Comparison of ENCODE assay signal across 8 cellular contexts in the genomic region with DNA sequence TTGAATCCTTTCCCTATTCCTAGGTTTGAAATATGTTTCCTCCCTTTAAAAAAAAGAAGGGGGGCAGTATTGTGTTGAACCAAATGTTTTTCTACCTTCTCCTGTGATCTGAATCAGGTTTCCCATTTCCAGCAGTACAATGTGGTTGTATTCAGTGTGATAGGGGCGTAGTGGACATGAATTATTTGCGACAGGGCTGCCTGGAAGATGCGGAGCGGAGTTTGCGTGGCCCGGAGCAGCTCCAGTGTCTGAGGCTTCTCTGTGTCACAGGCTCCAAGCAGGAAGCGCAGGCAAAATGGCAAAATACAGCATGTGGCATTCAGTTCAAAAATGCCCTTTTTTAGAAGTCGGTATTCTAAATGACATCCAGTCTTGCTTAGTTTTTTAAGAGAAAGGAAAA.
DNase-seq lines count a peak whose midpoint lies in the region; ATAC-seq and TF ChIP-seq lines count a peak whose summit lies in the region.

No MANE protein-coding gene starts in this region.

- DNase-seq in GM13977 (ENCODE audit: low spot score), result peak; percentile 68
- DNase-seq in NCI-H748 (lab: John Stamatoyannopoulos, UW; ENCODE audit: unreplicated experiment), result peak; percentile 70
- peak; percentile 83 for DNase-seq in activated CD4-positive, alpha-beta memory T cell treated with anti-CD3 and anti-CD28 coated beads, Interleukin-2, amount 10 ng/mL, durations not matched to agents 7 days and 5 days
- DNase-seq in effector CD8-positive, alpha-beta T cell (lab: John Stamatoyannopoulos, UW), result peak; percentile 24
- peak; percentile 94 to 97 for DNase-seq in lung microvascular endothelial cell (ENCODE audit: low read depth in 2 of 2)
- DNase-seq in stimulated activated CD4-positive, alpha-beta T cell treated with anti-CD3 and anti-CD28 coated beads, Interleukin-4, amount 100 ng/mL, for 48 hours (ENCODE audit: low read depth in 2 of 2), result peak; percentile 63 to 65
- no peak for DNase-seq in GM19240 (ENCODE audit: insufficient read length, low spot score)

- in situ Hi-C loops in GM13977 (cut with MboI; ENCODE audit: low pct_unique_long_range_greater_than_20kb, low sequenced_read_pairs, unreplicated experiment), result no loop called here

- peak overlapping the region; percentile 92 for H3K27ac Mint-ChIP-seq in activated CD4-positive, alpha-beta memory T cell treated with anti-CD3 and anti-CD28 coated beads, Interleukin-2, amount 10 ng/mL, durations not matched to agents 7 days and 5 days

- no peaks in the 10 kb centered on the region for H3K27me3 Mint-ChIP-seq in activated CD4-positive, alpha-beta memory T cell treated with anti-CD3 and anti-CD28 coated beads, Interleukin-2, amount 10 ng/mL, durations not matched to agents 7 days and 5 days

- H3K36me3 Mint-ChIP-seq in activated CD4-positive, alpha-beta memory T cell treated with anti-CD3 and anti-CD28 coated beads, Interleukin-2, amount 10 ng/mL, durations not matched to agents 7 days and 5 days (ENCODE audit: low read depth), result no peaks in the 10 kb centered on the region

- peak overlapping the region; percentile 95 for H3K4me3 Mint-ChIP-seq in activated CD4-positive, alpha-beta memory T cell treated with anti-CD3 and anti-CD28 coated beads, Interleukin-2, amount 10 ng/mL, durations not matched to agents 7 days and 5 days

- CTCF ChIA-PET in activated CD4-positive, alpha-beta memory T cell treated with anti-CD3 and anti-CD28 coated beads, Interleukin-2, amount 10 ng/mL, durations not matched to agents 7 days and 5 days (lab: Charles Lee), result no interaction called here

- POLR2A ChIA-PET in activated CD4-positive, alpha-beta memory T cell treated with anti-CD3 and anti-CD28 coated beads, Interleukin-2, amount 10 ng/mL, durations not matched to agents 7 days and 5 days (lab: Charles Lee), result no interaction called here

- no peak for TF ChIP-seq CTCF in GM13977 (IDR thresholded peaks at IDR 0.05; ENCODE audit: extremely low read depth, insufficient read depth, missing control alignments)

- ATAC-seq in HG03521 (IDR thresholded peaks at IDR 0.05; ENCODE audit: unreplicated experiment), result peak; percentile 31

- no peaks in the 10 kb centered on the region for H3K9me3 Mint-ChIP-seq in activated CD4-positive, alpha-beta memory T cell treated with anti-CD3 and anti-CD28 coated beads, Interleukin-2, amount 10 ng/mL, durations not matched to agents 7 days and 5 days

- peaks cover 43% of the 10 kb centered on the region for H3K4me1 Mint-ChIP-seq in activated CD4-positive, alpha-beta memory T cell treated with anti-CD3 and anti-CD28 coated beads, Interleukin-2, amount 10 ng/mL, durations not matched to agents 7 days and 5 days
